ENCODE assay signal across 8 cellular contexts in the genomic region with DNA sequence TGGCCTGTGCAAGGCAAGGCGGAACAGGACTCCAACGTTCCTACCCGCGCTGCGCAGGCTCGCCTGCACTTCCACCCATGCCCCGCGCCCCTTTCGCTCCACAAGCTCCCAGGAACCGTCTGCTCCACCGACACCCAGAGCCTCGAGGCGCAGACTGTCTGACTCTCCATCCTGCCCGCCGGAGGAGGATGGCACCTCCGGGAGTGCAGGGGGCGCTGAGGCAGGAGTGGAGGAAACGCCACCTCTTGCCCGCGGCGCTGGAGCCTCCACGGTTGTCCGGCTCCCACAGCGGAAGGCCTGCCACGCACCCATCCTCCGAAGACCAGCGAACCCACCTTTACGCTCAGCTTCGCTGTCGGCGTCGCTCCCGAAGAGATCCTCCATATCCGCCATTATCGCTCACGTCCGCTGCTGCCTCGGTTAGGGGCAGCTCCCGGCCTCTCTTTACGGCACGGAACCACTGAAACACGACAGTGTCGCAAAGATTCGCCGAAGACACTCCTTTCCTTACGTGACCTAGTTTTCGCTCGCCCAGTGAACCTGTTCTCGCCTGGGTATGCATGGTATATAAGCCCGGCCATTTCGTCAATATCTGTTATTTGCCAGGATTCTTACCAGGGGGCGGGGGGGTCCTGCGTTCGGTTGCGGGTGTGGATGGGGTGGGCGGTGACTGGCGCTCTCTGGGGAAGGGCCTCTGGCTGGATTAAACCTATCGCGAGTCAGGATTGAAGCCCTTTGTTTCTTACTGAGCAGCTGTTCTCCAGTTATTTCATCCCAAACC. TPM values are rescaled to one million over a fixed set of nuclear protein-coding genes. Genes with fewer than 3 reads are reported as not detected.
DNase-seq lines count a peak whose midpoint lies in the region; ATAC-seq and TF ChIP-seq lines count a peak whose summit lies in the region.

TSS of gene LEO1 (minus strand) at position 426 of the 781 bp plus-strand sequence. CDS start at position 393, 33 bp downstream.

- TF ChIP-seq CTCF in vagina (IDR thresholded peaks at IDR 0.05): peak in 2 of 3 experiments; percentile 9 to 56

- intact Hi-C loops in right cardiac atrium (cut with DNase I): loop anchor here in 2 of 4 donors (10.0 kb wide), 1 partner anchor 103 kb away; no protein-coding TSS in a partner anchor
- intact Hi-C loops in vagina (cut with DNase I): no loop called here

- H3K9me3 ChIP-seq in right cardiac atrium (ENCODE audit: control insufficient read depth, low read length) (no peaks in the 10 kb centered on the region), vagina (peaks cover 14% of the 10 kb centered on the region)

- H3K27me3 ChIP-seq in right cardiac atrium (ENCODE audit: control insufficient read depth, insufficient read depth) (no peaks in the 10 kb centered on the region), vagina (no peaks in the 10 kb centered on the region)

- H3K4me3 ChIP-seq in right cardiac atrium (ENCODE audit: low read length): peak within 1 kb of the TSS; percentile 67
- H3K4me3 ChIP-seq in vagina: peak within 1 kb of the TSS; percentile 70 to 91

- H3K36me3 Mint-ChIP-seq in T-helper 1 cell treated with Interleukin-12 subunit alpha and Interleukin-12 subunit beta and Interleukin-4 antibody, amounts not matched to agents 30 μg/mL and 1 μg/mL, for 36 hours (ENCODE audit: low read depth): peaks cover 12% of the 10 kb centered on the region

- H3K27ac ChIP-seq in right cardiac atrium (ENCODE audit: low read length) (peak within 1 kb of the TSS; percentile 91), vagina (peak within 1 kb of the TSS; percentile 84)

- peaks cover 9% of the 10 kb centered on the region for H3K9me3 Mint-ChIP-seq in T-helper 1 cell treated with Interleukin-12 subunit alpha and Interleukin-12 subunit beta and Interleukin-4 antibody, amounts not matched to agents 30 μg/mL and 1 μg/mL, for 36 hours

- H3K4me1 Mint-ChIP-seq in T-helper 1 cell treated with Interleukin-12 subunit alpha and Interleukin-12 subunit beta and Interleukin-4 antibody, amounts not matched to agents 30 μg/mL and 1 μg/mL, for 36 hours (ENCODE audit: low read depth): peaks cover 11% of the 10 kb centered on the region

- peaks cover 4% of the 10 kb centered on the region for H3K27me3 Mint-ChIP-seq in T-helper 1 cell treated with Interleukin-12 subunit alpha and Interleukin-12 subunit beta and Interleukin-4 antibody, amounts not matched to agents 30 μg/mL and 1 μg/mL, for 36 hours (ENCODE audit: low read depth)

- WGBS in right cardiac atrium: under 1% methylated on average over 59 of the region's 59 CpGs

- DNase-seq in NCI-H1694 (lab: John Stamatoyannopoulos, UW) (peak; percentile 92), amygdala (lab: John Stamatoyannopoulos, UW) (peak; percentile 59 to 93 (median 84)), right cardiac atrium (peak; percentile 89 to 93 (median 92)), putamen (ENCODE audit: low spot score) (peak; percentile 94), vagina (ENCODE audit: extremely low spot score in 2 of 2) (peak in 1 of 2 donors; percentile 92)

- H3K4me3 Mint-ChIP-seq in T-helper 1 cell treated with Interleukin-12 subunit alpha and Interleukin-12 subunit beta and Interleukin-4 antibody, amounts not matched to agents 30 μg/mL and 1 μg/mL, for 36 hours: peak within 1 kb of the TSS; percentile 98

- peak within 1 kb of the TSS; percentile 99 for H3K27ac Mint-ChIP-seq in T-helper 1 cell treated with Interleukin-12 subunit alpha and Interleukin-12 subunit beta and Interleukin-4 antibody, amounts not matched to agents 30 μg/mL and 1 μg/mL, for 36 hours

- H3K36me3 ChIP-seq in vagina: peaks cover 0 to 11% of the 10 kb centered on the region in 2 donors

- H3K4me1 ChIP-seq in right cardiac atrium (ENCODE audit: control insufficient read depth, insufficient read depth, low read length) (no peaks in the 10 kb centered on the region), vagina (peaks cover 14% of the 10 kb centered on the region)

- ATAC-seq in HG02885 (IDR thresholded peaks at IDR 0.05; ENCODE audit: poor library complexity, unreplicated experiment): peak; percentile 88
- ATAC-seq in right cardiac atrium: peak; percentile 96 to 97

- TF ChIP-seq POLR2A in GM15510 (IDR thresholded peaks at IDR 0.05; ENCODE audit: borderline replicate concordance, extremely low read depth, insufficient read length): peak; percentile 88
- TF ChIP-seq POLR2A in vagina (IDR thresholded peaks at IDR 0.05): no peak

RNA-seq across cellular contexts. Expression of gene LEO1, which starts in this region (rescaled TPM):
- 10 to 100 TPM in 3 of 4 donors, 1 to 10 TPM in 1; 7.9 to 11.8 (median 10.7) TPM for total RNA-seq in right cardiac atrium
- polyA plus RNA-seq in right cardiac atrium: 11.4 TPM
- total RNA-seq in vagina: 21.9 TPM
